Comparison of ENCODE assay signal across 7 cellular contexts in genomic region chr12:101336400-101336799, GRCh38.
"Had no signal": no experiment of that assay in that cellular context is flagged by ENCODE, and none has a peak within 500 bp of the region (broad histone marks: within the 10 kb centered on the region; RNA-seq: fewer than 3 reads in every experiment).

No MANE protein-coding gene starts in this region.

- H3K27me3 Mint-ChIP-seq: IgD-negative memory B cell had no signal

- H3K4me3 Mint-ChIP-seq: IgD-negative memory B cell had no signal

- H3K9ac ChIP-seq: KMS-11 had no signal

- H3K27ac ChIP-seq: HL-60, KMS-11 had no signal

- H3K9me3 Mint-ChIP-seq: IgD-negative memory B cell had no signal

- DNase-seq: GOT3, H7, HCEC 1CT, KBM-7 had no signal

- H3K4me1 Mint-ChIP-seq: IgD-negative memory B cell had no signal

- H3K27ac Mint-ChIP-seq: IgD-negative memory B cell had no signal

- H3K4me2 ChIP-seq: KMS-11 had no signal
